8 cellular contexts compared by ENCODE assay signal in genomic region chr6:89357390-89357789, GRCh38. TPM values are rescaled to one million over a fixed set of nuclear protein-coding genes. Genes with fewer than 3 reads are reported as not detected.
DNase-seq lines count a peak whose midpoint lies in the region; ATAC-seq, FAIRE-seq and TF ChIP-seq lines count a peak whose summit lies in the region.

No MANE protein-coding gene starts in this region.

- H3K4me3 ChIP-seq in small intestine (ENCODE audit: low read depth in 1 of 2, low read length in 2 of 2) = no peak overlapping the region

- H3K27ac ChIP-seq in small intestine (ENCODE audit: low read depth in 1 of 2, low read length in 1 of 2) = peak overlapping the region; percentile 32 to 86

- H3K36me3 ChIP-seq in small intestine (ENCODE audit: control insufficient read depth in 2 of 2, insufficient read depth in 2 of 2, low read length in 2 of 2) = no peaks in the 10 kb centered on the region

- H3K27me3 Mint-ChIP-seq in activated CD4-positive, alpha-beta T cell treated with anti-CD3 and anti-CD28 coated beads, Interleukin-2, amount 10 ng/mL, durations not matched to agents 24 days and 14 days = no peaks in the 10 kb centered on the region
- no peaks in the 10 kb centered on the region for H3K27me3 Mint-ChIP-seq in T-cell
- H3K27me3 Mint-ChIP-seq in chondrocyte (ENCODE audit: low read depth) = no peaks in the 10 kb centered on the region

- intact Hi-C loops in activated CD4-positive, alpha-beta T cell treated with anti-CD3 and anti-CD28 coated beads, Interleukin-2, amount 10 ng/mL, durations not matched to agents 24 days and 14 days (cut with micrococcal nuclease) = loop anchor here (2.0 kb wide), 1 partner anchor 55 kb away; the partner anchor contains the start of gene RRAGD

- H3K36me3 Mint-ChIP-seq in activated CD4-positive, alpha-beta T cell treated with anti-CD3 and anti-CD28 coated beads, Interleukin-2, amount 10 ng/mL, durations not matched to agents 24 days and 14 days (ENCODE audit: low read depth) = no peaks in the 10 kb centered on the region
- no peaks in the 10 kb centered on the region for H3K36me3 Mint-ChIP-seq in T-cell
- no peaks in the 10 kb centered on the region for H3K36me3 Mint-ChIP-seq in chondrocyte (ENCODE audit: low read depth)

- H3K9me3 Mint-ChIP-seq in activated CD4-positive, alpha-beta T cell treated with anti-CD3 and anti-CD28 coated beads, Interleukin-2, amount 10 ng/mL, durations not matched to agents 24 days and 14 days = no peaks in the 10 kb centered on the region
- H3K9me3 Mint-ChIP-seq in T-cell (no peaks in the 10 kb centered on the region), chondrocyte (ENCODE audit: low read depth) (no peaks in the 10 kb centered on the region)

- ATAC-seq in HG02938 (IDR thresholded peaks at IDR 0.05; ENCODE audit: unreplicated experiment) (peak; percentile 44), T-cell (replicated peaks in 1 of 4) (peak in 2 of 4 experiments; percentile 25 to 26)

- no peaks in the 10 kb centered on the region for H3K4me1 ChIP-seq in small intestine (ENCODE audit: control insufficient read depth in 2 of 2, insufficient read depth in 1 of 2, low read depth in 1 of 2, low read length in 1 of 2)

- peak overlapping the region; percentile 80 for H3K4me3 Mint-ChIP-seq in activated CD4-positive, alpha-beta T cell treated with anti-CD3 and anti-CD28 coated beads, Interleukin-2, amount 10 ng/mL, durations not matched to agents 24 days and 14 days
- H3K4me3 Mint-ChIP-seq in T-cell (peak overlapping the region; percentile 81 to 87 (median 87)), chondrocyte (ENCODE audit: unreplicated experiment) (no peak overlapping the region)

- CTCF ChIA-PET in T-cell (lab: Charles Lee) = interaction anchor here (0.6 to 3.3 kb wide), 11 partner anchors 10 to 277 kb away, joined by 3 to 34 read pairs (median 4); partner anchors contain the start of gene PNRC1 (in 1 of the 2)

- peak overlapping the region; percentile 79 for H3K27ac Mint-ChIP-seq in activated CD4-positive, alpha-beta T cell treated with anti-CD3 and anti-CD28 coated beads, Interleukin-2, amount 10 ng/mL, durations not matched to agents 24 days and 14 days
- peak overlapping the region; percentile 96 to 97 for H3K27ac Mint-ChIP-seq in T-cell
- no peak overlapping the region for H3K27ac Mint-ChIP-seq in chondrocyte (ENCODE audit: unreplicated experiment)

- FAIRE-seq in small intestine (lab: Jason Lieb, UNC) = no peak

- peaks cover 50% of the 10 kb centered on the region for H3K4me1 Mint-ChIP-seq in activated CD4-positive, alpha-beta T cell treated with anti-CD3 and anti-CD28 coated beads, Interleukin-2, amount 10 ng/mL, durations not matched to agents 24 days and 14 days
- H3K4me1 Mint-ChIP-seq in T-cell = peaks cover 42 to 61% (median 51%) of the 10 kb centered on the region in 3 donors
- peaks cover 19% of the 10 kb centered on the region for H3K4me1 Mint-ChIP-seq in chondrocyte (ENCODE audit: low read depth)

- POLR2A ChIA-PET in T-cell (lab: Charles Lee) = interaction anchor here (0.5 to 1.4 kb wide), 4 partner anchors 10 to 278 kb away, joined by 3 to 6 read pairs (median 4); no protein-coding TSS in a partner anchor

- WGBS in small intestine, 3 donors = 22 to 32% (median 27%) methylated on average over 3 of the region's 3 CpGs

- TF ChIP-seq CTCF in chondrocyte (IDR thresholded peaks at IDR 0.05) = no peak

- DNase-seq in activated CD4-positive, alpha-beta T cell treated with anti-CD3 and anti-CD28 coated beads, Interleukin-2, amount 10 ng/mL, durations not matched to agents 24 days and 14 days = peak; percentile 77
- no peak for DNase-seq in activated CD4-positive, alpha-beta T cell treated with anti-CD3 and anti-CD28 coated beads, Interleukin-2, amount 50 U/mL, for 48 hours
- DNase-seq in T-cell = no peak
- peak; percentile 30 for DNase-seq in small intestine
- DNase-seq in DMS114 treated with DMSO at 0.1 percent for 48 hours (lab: John Stamatoyannopoulos, UW; ENCODE audit: unreplicated experiment) = no peak
- no peak for DNase-seq in GM19238 (ENCODE audit: insufficient read length, low spot score)
- no peak for DNase-seq in chondrocyte (ENCODE audit: low spot score)

- H3K27me3 ChIP-seq in small intestine (ENCODE audit: control insufficient read depth in 2 of 2, insufficient read depth in 2 of 2, low read length in 2 of 2) = no peaks in the 10 kb centered on the region

- no peaks in the 10 kb centered on the region for H3K9me3 ChIP-seq in small intestine (ENCODE audit: control insufficient read depth, low read depth)

RNA-seq across cellular contexts. Expression of gene UBE2J1, which starts 4.9 kb away (rescaled TPM):
- 31.6 and 33.5 TPM in 2 replicates for total RNA-seq in activated CD4-positive, alpha-beta T cell treated with anti-CD3 and anti-CD28 coated beads, Interleukin-2, amount 10 ng/mL, durations not matched to agents 24 days and 14 days
- 10 to 100 TPM; 14.6 to 24.1 (median 22.6) TPM for total RNA-seq in T-cell
- 10 to 100 TPM; 34.1 to 65.1 (median 43.6) TPM for polyA plus RNA-seq in small intestine
- 42.6 to 49.8 TPM (median 49.1 TPM) in 3 replicates for total RNA-seq in chondrocyte

RNA-seq across cellular contexts. Expression of gene GABRR2, which starts 42.3 kb away (rescaled TPM):
- 0.19 and 1.0 TPM in 2 replicates for total RNA-seq in activated CD4-positive, alpha-beta T cell treated with anti-CD3 and anti-CD28 coated beads, Interleukin-2, amount 10 ng/mL, durations not matched to agents 24 days and 14 days
- total RNA-seq in T-cell = 1 to 10 TPM in 1 of 5 donors, under 1 TPM in 4; 0.49 to 1.5 (median 0.73) TPM
- under 1 TPM; 0.33 to 0.81 (median 0.67) TPM for polyA plus RNA-seq in small intestine
- total RNA-seq in chondrocyte = 0.57 to 1.4 TPM (median 0.72 TPM) in 3 replicates

RNA-seq across cellular contexts. Expression of gene RRAGD, which starts 54.7 kb away (rescaled TPM):
- 10.6 and 10.9 TPM in 2 replicates for total RNA-seq in activated CD4-positive, alpha-beta T cell treated with anti-CD3 and anti-CD28 coated beads, Interleukin-2, amount 10 ng/mL, durations not matched to agents 24 days and 14 days
- total RNA-seq in T-cell (1 to 10 TPM; 2.3 to 4.9 (median 4.6) TPM), chondrocyte (8.9 to 18.8 TPM (median 17.9 TPM) in 3 replicates)
- 1 to 10 TPM in 2 of 3 donors, under 1 TPM in 1; 0.67 to 3.2 (median 1.9) TPM for polyA plus RNA-seq in small intestine

Comparison
In these comparisons a context has a peak if more than half of its experiments do, and no peak if none do; other contexts are left out.
1. DNase-seq: peak in activated CD4-positive, alpha-beta T cell treated with anti-CD3 and anti-CD28 coated beads, Interleukin-2, amount 10 ng/mL, durations not matched to agents 24 days and 14 days (single experiment) and small intestine (single experiment); none in activated CD4-positive, alpha-beta T cell treated with anti-CD3 and anti-CD28 coated beads, Interleukin-2, amount 50 U/mL, for 48 hours (0 of 2), T-cell (0 of 34), DMS114 treated with DMSO at 0.1 percent for 48 hours (single experiment), GM19238 (single experiment) and chondrocyte (single experiment).